Comparison of ENCODE assay signal across 2 cellular contexts in genomic region chr4:39681003-39681402, GRCh38.
A peak's percentile ranks its signal among the peaks of the same experiment; 100 is the strongest.
TF ChIP-seq lines count a peak whose summit lies in the region.

No MANE protein-coding gene starts in this region.

TF ChIP-seq in HEK293T, 16 proteins besides CTCF, POLR2A, EP300 and RAD21:
- TF ChIP-seq ZNF384 (IDR thresholded peaks at IDR 0.05): 0 out of 2 replicates have a peak, but pooled peaks have one; percentile 32
TF ChIP-seq in HEK293T: peak in this region for 1; not testable (repeated sequence) for 15.

TF ChIP-seq in K562, 482 proteins besides CTCF, POLR2A, EP300 and RAD21:
- TF ChIP-seq ZNF384 (IDR thresholded peaks at IDR 0.05; ENCODE audit: low read depth, low read length): peak; percentile 40; the same call in 1 of the 2 replicates
TF ChIP-seq in K562: peak in this region for 1; not testable (repeated sequence) for 481.
